18 cellular contexts compared by ENCODE assay signal in the genomic region with DNA sequence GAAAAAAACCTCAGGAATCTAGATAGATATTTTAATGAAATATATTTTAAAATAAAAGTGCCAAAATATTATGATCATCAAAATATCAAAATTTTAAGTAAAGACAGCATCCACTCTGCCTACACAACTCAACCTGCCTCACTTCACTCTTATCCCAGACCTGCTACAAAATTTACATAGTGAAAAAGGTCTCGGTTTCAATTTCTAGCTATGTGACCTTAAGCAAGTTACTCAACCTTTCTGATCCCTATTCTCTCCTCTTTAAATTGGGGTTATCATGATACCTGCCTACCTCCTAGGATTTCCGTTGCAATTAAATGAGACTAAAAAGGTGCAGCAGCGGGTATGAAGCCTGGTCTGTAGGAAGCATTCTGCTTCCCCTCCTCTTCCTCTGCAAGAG.
"Had no signal": no experiment of that assay in that cellular context is flagged by ENCODE, and none has a peak within 500 bp of the region (broad histone marks: within the 10 kb centered on the region; RNA-seq: fewer than 3 reads in every experiment).

No MANE protein-coding gene starts in this region.

- H3K4me2 ChIP-seq: SK-N-SH had no signal

- H3K4me1 ChIP-seq: left lung, prostate gland, thyroid gland, uterus had no signal

- DNase-seq: activated CD4-positive, alpha-beta T cell treated with anti-CD3 and anti-CD28 coated beads, Interleukin-2, amount 50 U/mL, for 4 hours; activated CD4-positive, CD25-positive, alpha-beta regulatory T cell; activated CD8-positive, alpha-beta memory T cell treated with anti-CD3 and anti-CD28 coated beads, Interleukin-2, amount 50 U/mL, for 48 hours; effector CD8-positive, alpha-beta T cell; gastrocnemius medialis; islet precursor cell; left lung; mucosa of descending colon; natural killer cell; nucleus accumbens; SK-N-SH; stimulated activated CD4-positive, alpha-beta T cell treated with anti-CD3 and anti-CD28 coated beads, Interleukin-2, amount 100 ng/mL, for 48 hours; stimulated activated CD8-positive, alpha-beta memory T cell treated with anti-CD3 and anti-CD28 coated beads, Interleukin-4, amount 100 ng/mL, for 48 hours; thyroid gland; uterus had no signal

- H3K27ac ChIP-seq: coronary artery, gastrocnemius medialis, left lung, prostate gland, thyroid gland, uterus had no signal

- H3K4me3 ChIP-seq: coronary artery, gastrocnemius medialis, left lung, mucosa of descending colon, prostate gland, thyroid gland, uterus had no signal

- H3K27me3 ChIP-seq: gastrocnemius medialis, left lung, thyroid gland, uterus had no signal

- H3K9ac ChIP-seq: SK-N-SH had no signal

- H3K9me3 Mint-ChIP-seq: natural killer cell; T-helper 1 cell treated with Interleukin-12 subunit alpha and Interleukin-12 subunit beta and Interleukin-4 antibody, amounts not matched to agents 30 μg/mL and 1 μg/mL, for 36 hours had no signal

- H3K36me3 ChIP-seq: gastrocnemius medialis, uterus had no signal

- H3K27ac Mint-ChIP-seq: natural killer cell; T-helper 1 cell treated with Interleukin-12 subunit alpha and Interleukin-12 subunit beta and Interleukin-4 antibody, amounts not matched to agents 30 μg/mL and 1 μg/mL, for 36 hours had no signal

- H3K36me3 Mint-ChIP-seq: natural killer cell had no signal

- H3K4me3 Mint-ChIP-seq: natural killer cell; T-helper 1 cell treated with Interleukin-12 subunit alpha and Interleukin-12 subunit beta and Interleukin-4 antibody, amounts not matched to agents 30 μg/mL and 1 μg/mL, for 36 hours had no signal

- ATAC-seq: gastrocnemius medialis, left lung, mucosa of descending colon, natural killer cell had no signal

- H3K4me1 Mint-ChIP-seq: natural killer cell had no signal

- H3K9me3 ChIP-seq: gastrocnemius medialis, left lung, mucosa of descending colon, prostate gland, SK-N-SH, thyroid gland, uterus had no signal
